8 cellular contexts compared by ENCODE assay signal in genomic region chr12:110048242-110049027, GRCh38. TPM values are rescaled to one million over a fixed set of nuclear protein-coding genes. Genes with fewer than 3 reads are reported as not detected.
DNase-seq lines count a peak whose midpoint lies in the region; ATAC-seq and TF ChIP-seq lines count a peak whose summit lies in the region.

A gene with protein sequence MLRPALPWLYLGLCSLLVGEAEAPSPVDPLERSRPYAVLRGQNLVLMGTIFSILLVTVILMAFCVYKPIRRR (minus strand): TSS chr12:110048522. CDS start chr12:110048495, 27 bp downstream.

- ATAC-seq in RWPE2 (ENCODE audit: low read depth): peak; percentile 99

- peak within 1 kb of the TSS; percentile 89 for H3K4me3 Mint-ChIP-seq in activated T-helper 2 cell treated with anti-CD3 and anti-CD28 coated beads, Interferon-gamma antibody, Interleukin-2, Interleukin-4, amounts not matched to agents 10 μg/mL and 5 μg/mL and 100 μg/mL, durations not matched to agents 14 hours and 24 hours and 36 hours (ENCODE audit: low read depth)
- peak within 1 kb of the TSS; percentile 85 to 92 (median 88) for H3K4me3 Mint-ChIP-seq in nephron
- H3K4me3 Mint-ChIP-seq in stimulated activated naive CD8-positive, alpha-beta T cell treated with anti-CD3 and anti-CD28 coated beads, Interleukin-15, Interleukin-2, amounts not matched to agents 100 ng/mL and 50 ng/mL, for 24 hours: peak within 1 kb of the TSS; percentile 92

- H3K27ac ChIP-seq in RWPE2 (ENCODE audit: poor library complexity, severe bottlenecking): peak within 1 kb of the TSS; percentile 7

- H3K27ac Mint-ChIP-seq in activated T-helper 2 cell treated with anti-CD3 and anti-CD28 coated beads, Interferon-gamma antibody, Interleukin-2, Interleukin-4, amounts not matched to agents 10 μg/mL and 5 μg/mL and 100 μg/mL, durations not matched to agents 14 hours and 24 hours and 36 hours: peak within 1 kb of the TSS; percentile 96
- H3K27ac Mint-ChIP-seq in nephron: peak within 1 kb of the TSS; percentile 83 to 95 (median 85)
- H3K27ac Mint-ChIP-seq in stimulated activated naive CD8-positive, alpha-beta T cell treated with anti-CD3 and anti-CD28 coated beads, Interleukin-15, Interleukin-2, amounts not matched to agents 100 ng/mL and 50 ng/mL, for 24 hours: peak within 1 kb of the TSS; percentile 98

- H3K9me3 ChIP-seq in RWPE2 (ENCODE audit: severe bottlenecking): no peaks in the 10 kb centered on the region

- no peaks in the 10 kb centered on the region for H3K9me3 Mint-ChIP-seq in activated T-helper 2 cell treated with anti-CD3 and anti-CD28 coated beads, Interferon-gamma antibody, Interleukin-2, Interleukin-4, amounts not matched to agents 10 μg/mL and 5 μg/mL and 100 μg/mL, durations not matched to agents 14 hours and 24 hours and 36 hours
- no peaks in the 10 kb centered on the region for H3K9me3 Mint-ChIP-seq in nephron
- H3K9me3 Mint-ChIP-seq in stimulated activated naive CD8-positive, alpha-beta T cell treated with anti-CD3 and anti-CD28 coated beads, Interleukin-15, Interleukin-2, amounts not matched to agents 100 ng/mL and 50 ng/mL, for 24 hours: no peaks in the 10 kb centered on the region

- H3K4me1 ChIP-seq in RWPE2 (ENCODE audit: insufficient read depth, poor library complexity, severe bottlenecking): peaks cover 6% of the 10 kb centered on the region

- TF ChIP-seq CTCF in RWPE2 (IDR thresholded peaks at IDR 0.05; ENCODE audit: poor library complexity, severe bottlenecking) (no peak), fibroblast of the aortic adventitia (IDR thresholded peaks at IDR 0.05; ENCODE audit: insufficient read depth, low read length) (no peak), nephron (IDR thresholded peaks at IDR 0.05; ENCODE audit: unreplicated experiment in 3 of 3) (no peak)

- intact Hi-C loops in activated T-helper 2 cell treated with anti-CD3 and anti-CD28 coated beads, Interferon-gamma antibody, Interleukin-2, Interleukin-4, amounts not matched to agents 10 μg/mL and 5 μg/mL and 100 μg/mL, durations not matched to agents 14 hours and 24 hours and 36 hours (cut with micrococcal nuclease): loop anchor here (2.0 to 5.0 kb wide), 2 partner anchors 30 to 51 kb away; partner anchors contain the start of genes ANKRD13A and GIT2

- no peaks in the 10 kb centered on the region for H3K27me3 ChIP-seq in RWPE2 (ENCODE audit: insufficient read depth, poor library complexity, severe bottlenecking)

- H3K4me1 Mint-ChIP-seq in activated T-helper 2 cell treated with anti-CD3 and anti-CD28 coated beads, Interferon-gamma antibody, Interleukin-2, Interleukin-4, amounts not matched to agents 10 μg/mL and 5 μg/mL and 100 μg/mL, durations not matched to agents 14 hours and 24 hours and 36 hours (ENCODE audit: low read depth): peaks cover 35% of the 10 kb centered on the region
- H3K4me1 Mint-ChIP-seq in nephron: peaks cover 16% of the 10 kb centered on the region
- peaks cover 43% of the 10 kb centered on the region for H3K4me1 Mint-ChIP-seq in stimulated activated naive CD8-positive, alpha-beta T cell treated with anti-CD3 and anti-CD28 coated beads, Interleukin-15, Interleukin-2, amounts not matched to agents 100 ng/mL and 50 ng/mL, for 24 hours (ENCODE audit: low read depth)

- no peaks in the 10 kb centered on the region for H3K27me3 Mint-ChIP-seq in activated T-helper 2 cell treated with anti-CD3 and anti-CD28 coated beads, Interferon-gamma antibody, Interleukin-2, Interleukin-4, amounts not matched to agents 10 μg/mL and 5 μg/mL and 100 μg/mL, durations not matched to agents 14 hours and 24 hours and 36 hours (ENCODE audit: low read depth)
- peaks cover under 1% of the 10 kb centered on the region for H3K27me3 Mint-ChIP-seq in nephron (ENCODE audit: low read depth)
- H3K27me3 Mint-ChIP-seq in stimulated activated naive CD8-positive, alpha-beta T cell treated with anti-CD3 and anti-CD28 coated beads, Interleukin-15, Interleukin-2, amounts not matched to agents 100 ng/mL and 50 ng/mL, for 24 hours: no peaks in the 10 kb centered on the region

- peak; percentile 97 for DNase-seq in EH (ENCODE audit: low read depth)
- DNase-seq in H4 (ENCODE audit: low spot score): peak; percentile 97
- DNase-seq in LoVo (ENCODE audit: low spot score): peak; percentile 98
- peak; percentile 91 for DNase-seq in RWPE2 (ENCODE audit: low spot score)
- DNase-seq in activated T-helper 2 cell treated with anti-CD3 and anti-CD28 coated beads, Interferon-gamma antibody, Interleukin-2, Interleukin-4, amounts not matched to agents 10 μg/mL and 5 μg/mL and 100 μg/mL, durations not matched to agents 14 hours and 24 hours and 36 hours (ENCODE audit: low spot score): peak; percentile 90
- DNase-seq in fibroblast of the aortic adventitia (ENCODE audit: low read depth): peak; percentile 98

- no peaks in the 10 kb centered on the region for H3K36me3 ChIP-seq in RWPE2 (ENCODE audit: low read depth)

- H3K4me3 ChIP-seq in RWPE2 (ENCODE audit: severe bottlenecking) (peak within 1 kb of the TSS; percentile 66), fibroblast of the aortic adventitia (ENCODE audit: low read depth, low read length) (peak within 1 kb of the TSS; percentile 81)

- peaks cover 25% of the 10 kb centered on the region for H3K36me3 Mint-ChIP-seq in activated T-helper 2 cell treated with anti-CD3 and anti-CD28 coated beads, Interferon-gamma antibody, Interleukin-2, Interleukin-4, amounts not matched to agents 10 μg/mL and 5 μg/mL and 100 μg/mL, durations not matched to agents 14 hours and 24 hours and 36 hours (ENCODE audit: low read depth)
- H3K36me3 Mint-ChIP-seq in nephron (ENCODE audit: low read depth): no peaks in the 10 kb centered on the region
- peaks cover 3% of the 10 kb centered on the region for H3K36me3 Mint-ChIP-seq in stimulated activated naive CD8-positive, alpha-beta T cell treated with anti-CD3 and anti-CD28 coated beads, Interleukin-15, Interleukin-2, amounts not matched to agents 100 ng/mL and 50 ng/mL, for 24 hours (ENCODE audit: low read depth)

RNA-seq across cellular contexts. Expression of the gene that starts here (rescaled TPM):
- total RNA-seq in H4 (2014; rRNA removed; shearing (Covaris generic)): 14.4 and 20.7 TPM in 2 replicates
- total RNA-seq in activated T-helper 2 cell treated with anti-CD3 and anti-CD28 coated beads, Interferon-gamma antibody, Interleukin-2, Interleukin-4, amounts not matched to agents 10 μg/mL and 5 μg/mL and 100 μg/mL, durations not matched to agents 14 hours and 24 hours and 36 hours: 24.8 and 25.2 TPM in 2 replicates
- total RNA-seq in fibroblast of the aortic adventitia (ENCODE audit: low replicate concordance): 10.3 and 11.9 TPM in 2 replicates

Comparison
In these comparisons a context has a peak if more than half of its experiments do, and no peak if none do; other contexts are left out.
1. Peak in every context shown above with its lines: DNase-seq, ATAC-seq, H3K4me3 ChIP-seq and H3K27ac ChIP-seq.